Comparison of ENCODE assay signal across 9 cellular contexts in the genomic region with DNA sequence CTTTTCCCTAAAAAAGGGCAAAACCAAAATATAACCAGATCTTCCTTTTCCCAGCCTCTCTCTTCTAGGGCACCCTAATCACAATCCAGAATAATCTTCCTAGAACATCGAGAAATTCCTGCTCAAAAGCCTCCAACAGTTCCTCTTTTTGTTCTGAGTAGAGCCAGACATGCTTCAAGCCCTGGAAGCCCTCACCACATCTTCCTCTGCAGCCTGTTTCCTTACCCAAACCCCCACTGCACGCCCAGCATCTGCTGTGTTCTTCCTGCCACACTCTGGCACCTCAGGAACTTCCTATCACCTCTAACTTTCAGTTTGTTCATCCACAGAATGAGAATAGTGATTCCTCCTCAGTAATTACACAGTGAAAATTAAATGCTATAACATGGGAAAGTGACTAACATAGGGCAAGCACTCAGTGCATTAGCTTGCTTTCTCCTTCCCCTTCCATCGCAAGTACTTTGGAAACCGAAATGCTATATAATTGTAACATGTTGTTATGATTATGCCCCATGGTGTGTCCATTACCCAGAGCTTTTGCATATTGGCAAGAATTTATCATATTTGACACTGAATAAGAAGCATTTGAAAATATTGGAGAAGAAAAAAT. TPM values are rescaled to one million over a fixed set of nuclear protein-coding genes. Genes with fewer than 3 reads are reported as not detected.
DNase-seq lines count a peak whose midpoint lies in the region; ATAC-seq and TF ChIP-seq lines count a peak whose summit lies in the region.
"Had no signal": no experiment of that assay in that cellular context is flagged by ENCODE, and none has a peak within 500 bp of the region (broad histone marks: within the 10 kb centered on the region; RNA-seq: fewer than 3 reads in every experiment).

No MANE protein-coding gene starts in this region.

- H3K36me3 ChIP-seq in heart left ventricle: peaks cover 4 to 81% (median 64%) of the 10 kb centered on the region in 9 donors

- H3K4me1 ChIP-seq in heart left ventricle: peaks cover 6 to 48% (median 17%) of the 10 kb centered on the region in 12 donors

- H3K9me3 ChIP-seq in heart left ventricle: no peaks in the 10 kb centered on the region

- DNase-seq in HT-29 (ENCODE audit: low spot score) (peak; percentile 11), hippocampal formation (lab: John Stamatoyannopoulos, UW) (no peak), nephron progenitor cell (no peak), heart left ventricle (no peak)
- peak; percentile 48 for DNase-seq in activated T-cell treated with anti-CD3 and anti-CD28 coated beads, Interleukin-2, amount 50 U/mL, for 24 hours
- peak; percentile 40 to 51 for DNase-seq in stimulated activated CD4-positive, alpha-beta T cell treated with anti-CD3 and anti-CD28 coated beads, Interleukin-2, amount 100 ng/mL, for 24 hours

- no peak for TF ChIP-seq POLR2A in heart left ventricle (IDR thresholded peaks at IDR 0.05)

- H3K4me1 Mint-ChIP-seq in activated T-cell treated with anti-CD3 and anti-CD28 coated beads, Interleukin-2, amount 50 U/mL, for 24 hours (ENCODE audit: low read depth): peaks cover 55% of the 10 kb centered on the region
- peaks cover 18% of the 10 kb centered on the region for H3K4me1 Mint-ChIP-seq in nephron progenitor cell

- H3K27ac ChIP-seq in heart left ventricle: peak overlapping the region in 1 of 12 donors; percentile 46

- H3K4me3 Mint-ChIP-seq in activated T-cell treated with anti-CD3 and anti-CD28 coated beads, Interleukin-2, amount 50 U/mL, for 24 hours: peak overlapping the region; percentile 64
- H3K4me3 Mint-ChIP-seq in nephron progenitor cell: no peak overlapping the region

- TF ChIP-seq CTCF in nephron progenitor cell (IDR thresholded peaks at IDR 0.05) (no peak), heart left ventricle (IDR thresholded peaks at IDR 0.05) (no peak)

- ATAC-seq in GM19452 (IDR thresholded peaks at IDR 0.05; ENCODE audit: unreplicated experiment) (peak; percentile 28), HG03095 (IDR thresholded peaks at IDR 0.05; ENCODE audit: unreplicated experiment) (no peak), heart left ventricle (no peak)

- H3K27ac Mint-ChIP-seq in activated T-cell treated with anti-CD3 and anti-CD28 coated beads, Interleukin-2, amount 50 U/mL, for 24 hours: peak overlapping the region; percentile 93
- H3K27ac Mint-ChIP-seq in nephron progenitor cell: no peak overlapping the region

- intact Hi-C loops in heart left ventricle (cut with DNase I): loop anchor here in 2 of 10 donors (10.0 kb wide), 1 partner anchor 63 kb away; no protein-coding TSS in a partner anchor

- 69 to 71% (median 70%) methylated on average over 4 of the region's 4 CpGs for WGBS in heart left ventricle, 4 donors

- H3K4me3 ChIP-seq in heart left ventricle: no peak overlapping the region

- H3K36me3 Mint-ChIP-seq in activated T-cell treated with anti-CD3 and anti-CD28 coated beads, Interleukin-2, amount 50 U/mL, for 24 hours (ENCODE audit: low read depth): peaks cover 65% of the 10 kb centered on the region
- H3K36me3 Mint-ChIP-seq in nephron progenitor cell (ENCODE audit: low read depth): peaks cover 5% of the 10 kb centered on the region

- H3K27me3 Mint-ChIP-seq in activated T-cell treated with anti-CD3 and anti-CD28 coated beads, Interleukin-2, amount 50 U/mL, for 24 hours: no peaks in the 10 kb centered on the region
- no peaks in the 10 kb centered on the region for H3K27me3 Mint-ChIP-seq in nephron progenitor cell (ENCODE audit: low read depth, poor library complexity)

- H3K27me3 ChIP-seq in heart left ventricle: no peaks in the 10 kb centered on the region

- no peaks in the 10 kb centered on the region for H3K9me3 Mint-ChIP-seq in activated T-cell treated with anti-CD3 and anti-CD28 coated beads, Interleukin-2, amount 50 U/mL, for 24 hours
- no peaks in the 10 kb centered on the region for H3K9me3 Mint-ChIP-seq in nephron progenitor cell

RNA-seq across cellular contexts. Expression of a gene that starts 26.3 kb away (rescaled TPM):
- 16.9 and 19.1 TPM in 2 replicates for total RNA-seq in HT-29 (2014; rRNA removed; shearing (Covaris generic))
- 10 to 100 TPM; 54.2 to 86.2 (median 75.5) TPM for total RNA-seq in heart left ventricle
- polyA plus RNA-seq in heart left ventricle: 10 to 100 TPM; 34.0 to 55.9 TPM

RNA-seq across cellular contexts. Expression of a gene that starts 37.4 kb away (rescaled TPM):
- total RNA-seq in HT-29 (2014; rRNA removed; shearing (Covaris generic)): 23.3 and 24.4 TPM in 2 replicates
- 10 to 100 TPM; 30.9 to 61.6 (median 42.6) TPM for total RNA-seq in heart left ventricle
- polyA plus RNA-seq in heart left ventricle: 10 to 100 TPM; 42.6 to 69.3 TPM

RNA-seq across cellular contexts. Expression of a gene that starts 42.5 kb away (rescaled TPM):
- 0.29 TPM in 1 of 2 replicates, not detected in the other for total RNA-seq in HT-29 (2014; rRNA removed; shearing (Covaris generic))
- total RNA-seq in heart left ventricle: 10 to 100 TPM in 7 of 9 donors, 1 to 10 TPM in 2; 7.5 to 36.2 (median 12.1) TPM
- 10 to 100 TPM in 1 of 2 donors, 1 to 10 TPM in 1; 5.7 to 23.5 TPM for polyA plus RNA-seq in heart left ventricle
- total RNA-seq: lung microvascular endothelial cell had no signal

Comparison
In these comparisons a context has a peak if more than half of its experiments do, and no peak if none do; other contexts are left out.
1. DNase-seq: peak in HT-29 (single experiment), activated T-cell treated with anti-CD3 and anti-CD28 coated beads, Interleukin-2, amount 50 U/mL, for 24 hours (single experiment) and stimulated activated CD4-positive, alpha-beta T cell treated with anti-CD3 and anti-CD28 coated beads, Interleukin-2, amount 100 ng/mL, for 24 hours (2 of 2); none in hippocampal formation (0 of 2), nephron progenitor cell (single experiment) and heart left ventricle (0 of 5).